ENCODE assay signal across 29 cellular contexts in genomic region chr5:98843481-98843880, GRCh38.
"Had no signal": no experiment of that assay in that cellular context is flagged by ENCODE, and none has a peak within 500 bp of the region (broad histone marks: within the 10 kb centered on the region; RNA-seq: fewer than 3 reads in every experiment).

No MANE protein-coding gene starts in this region.

- H3K4me2 ChIP-seq: neural progenitor cell had no signal

- H3K9me3 Mint-ChIP-seq: natural killer cell; stimulated activated memory B cell treated with anti-CD40 and anti-IgM and Interleukin-4, amounts not matched to agents 10 μg/mL and 1 μg/mL and 100 μg/mL, for 72 hours; stimulated activated naive CD8-positive, alpha-beta T cell treated with anti-CD3 and anti-CD28 coated beads, Interleukin-15, amount 100 ng/mL, for 72 hours had no signal

- H3K79me2 ChIP-seq: parathyroid adenoma had no signal

- H3K27ac ChIP-seq: neural progenitor cell, ovary, parathyroid adenoma, psoas muscle, right lobe of liver, sigmoid colon, suprapubic skin, testis, tibial artery, transverse colon, upper lobe of right lung, uterus had no signal

- H3K36me3 Mint-ChIP-seq: natural killer cell; stimulated activated memory B cell treated with anti-CD40 and anti-IgM and Interleukin-4, amounts not matched to agents 10 μg/mL and 1 μg/mL and 100 μg/mL, for 72 hours; type B pancreatic cell had no signal

- H3K9ac ChIP-seq: neural progenitor cell, parathyroid adenoma had no signal

- DNase-seq: natural killer cell; occipital lobe; ovary; posterior cingulate gyrus; psoas muscle; right cardiac atrium; right lobe of liver; sigmoid colon; small intestine; stimulated activated CD4-positive, alpha-beta T cell treated with anti-CD3 and anti-CD28 coated beads, Interleukin-15, amount 100 ng/mL, for 24 hours; stimulated activated CD4-positive, alpha-beta T cell treated with anti-CD3 and anti-CD28 coated beads, Interleukin-2, amount 100 ng/mL, for 24 hours; stimulated activated CD4-positive, alpha-beta T cell treated with anti-CD3 and anti-CD28 coated beads, Interleukin-2, amount 100 ng/mL, for 48 hours; stimulated activated CD4-positive, alpha-beta T cell treated with anti-CD3 and anti-CD28 coated beads, Interleukin-4, amount 100 ng/mL, for 24 hours; stimulated activated naive CD4-positive, alpha-beta T cell; stimulated activated naive CD8-positive, alpha-beta T cell treated with anti-CD3 and anti-CD28 coated beads, Interleukin-15, amount 100 ng/mL, for 72 hours; stimulated activated naive CD8-positive, alpha-beta T cell treated with anti-CD3 and anti-CD28 coated beads, Interleukin-15, Interleukin-2, amounts not matched to agents 100 U/mL and 50 U/mL, for 24 hours; substantia nigra; testis; tibial artery; transverse colon; upper lobe of right lung; uterus had no signal

- H3K9me3 ChIP-seq: ovary, psoas muscle, right lobe of liver, sigmoid colon, suprapubic skin, testis, tibial artery, upper lobe of right lung, uterus had no signal

- H3K36me3 ChIP-seq: neural progenitor cell, ovary, right lobe of liver, sigmoid colon, suprapubic skin, tibial artery, transverse colon, upper lobe of right lung, uterus had no signal

- H3K27ac Mint-ChIP-seq: natural killer cell; nephron; neural progenitor cell; progenitor cell of endocrine pancreas; stimulated activated memory B cell treated with anti-CD40 and anti-IgM and Interleukin-4, amounts not matched to agents 10 μg/mL and 1 μg/mL and 100 μg/mL, for 72 hours; stimulated activated naive CD8-positive, alpha-beta T cell treated with anti-CD3 and anti-CD28 coated beads, Interleukin-15, amount 100 ng/mL, for 72 hours; type B pancreatic cell had no signal

- H3K4me1 Mint-ChIP-seq: nephron; neural progenitor cell; stimulated activated memory B cell treated with anti-CD40 and anti-IgM and Interleukin-4, amounts not matched to agents 10 μg/mL and 1 μg/mL and 100 μg/mL, for 72 hours had no signal

- H3K4me3 Mint-ChIP-seq: natural killer cell; nephron; neural progenitor cell; stimulated activated memory B cell treated with anti-CD40 and anti-IgM and Interleukin-4, amounts not matched to agents 10 μg/mL and 1 μg/mL and 100 μg/mL, for 72 hours; stimulated activated naive CD8-positive, alpha-beta T cell treated with anti-CD3 and anti-CD28 coated beads, Interleukin-15, amount 100 ng/mL, for 72 hours; type B pancreatic cell had no signal

- H3K4me3 ChIP-seq: neural progenitor cell, ovary, psoas muscle, right lobe of liver, sigmoid colon, suprapubic skin, testis, tibial artery, transverse colon, upper lobe of right lung, uterus had no signal

- ATAC-seq: natural killer cell; psoas muscle; right cardiac atrium; right lobe of liver; stimulated activated memory B cell treated with anti-CD40 and anti-IgM and Interleukin-4, amounts not matched to agents 10 μg/mL and 1 μg/mL and 100 μg/mL, for 72 hours; stimulated activated naive CD8-positive, alpha-beta T cell treated with anti-CD3 and anti-CD28 coated beads, Interleukin-15, amount 100 ng/mL, for 72 hours; stimulated activated naive CD8-positive, alpha-beta T cell treated with anti-CD3 and anti-CD28 coated beads, Interleukin-15, Interleukin-2, amounts not matched to agents 100 U/mL and 50 U/mL, for 24 hours; upper lobe of right lung had no signal

- H3K27me3 ChIP-seq: neural progenitor cell, ovary, right lobe of liver, sigmoid colon, suprapubic skin, testis, tibial artery, transverse colon, upper lobe of right lung, uterus had no signal

- H3K27me3 Mint-ChIP-seq: progenitor cell of endocrine pancreas; stimulated activated memory B cell treated with anti-CD40 and anti-IgM and Interleukin-4, amounts not matched to agents 10 μg/mL and 1 μg/mL and 100 μg/mL, for 72 hours; stimulated activated naive CD8-positive, alpha-beta T cell treated with anti-CD3 and anti-CD28 coated beads, Interleukin-15, amount 100 ng/mL, for 72 hours; type B pancreatic cell had no signal

- H3K4me1 ChIP-seq: neural progenitor cell, parathyroid adenoma, psoas muscle, sigmoid colon, suprapubic skin, testis, tibial artery, transverse colon, upper lobe of right lung, uterus had no signal

- H2AFZ ChIP-seq: neural progenitor cell, parathyroid adenoma had no signal
